Comparison of ENCODE assay signal across 14 cellular contexts in genomic region chr22:38071421-38072321, GRCh38. TPM values are rescaled to one million over a fixed set of nuclear protein-coding genes. Genes with fewer than 3 reads are reported as not detected.
"Had no signal": no experiment of that assay in that cellular context is flagged by ENCODE, and none has a peak within 500 bp of the region (broad histone marks: within the 10 kb centered on the region; RNA-seq: fewer than 3 reads in every experiment).

No MANE protein-coding gene starts in this region.

- H3K9me3 ChIP-seq: body of pancreas, ovary, stomach, transverse colon had no signal

- H3K27me3 ChIP-seq: body of pancreas, ovary, stomach, transverse colon had no signal

- H3K4me1 Mint-ChIP-seq: activated B cell treated with CpG ODN at 0.5 μM for 24 hours; activated CD4-positive, alpha-beta T cell treated with anti-CD3 and anti-CD28 coated beads, Interleukin-2, amount 10 ng/mL, durations not matched to agents 7 days and 5 days; activated naive CD4-positive, alpha-beta T cell treated with anti-CD3 and anti-CD28 coated beads, Interleukin-2, amount 10 ng/mL, durations not matched to agents 7 days and 5 days; T-helper 17 cell had no signal

- H3K9me3 Mint-ChIP-seq: activated B cell treated with CpG ODN at 0.5 μM for 24 hours; activated CD4-positive, alpha-beta T cell treated with anti-CD3 and anti-CD28 coated beads, Interleukin-2, amount 10 ng/mL, durations not matched to agents 7 days and 5 days; activated naive CD4-positive, alpha-beta T cell treated with anti-CD3 and anti-CD28 coated beads, Interleukin-2, amount 10 ng/mL, durations not matched to agents 7 days and 5 days; activated T-helper 2 cell treated with anti-CD3 and anti-CD28 coated beads, Interferon-gamma antibody, Interleukin-2, Interleukin-4, amounts not matched to agents 10 μg/mL and 5 μg/mL and 100 μg/mL, durations not matched to agents 14 hours and 24 hours and 36 hours had no signal

- H3K36me3 Mint-ChIP-seq: activated naive CD4-positive, alpha-beta T cell treated with anti-CD3 and anti-CD28 coated beads, Interleukin-2, amount 10 ng/mL, durations not matched to agents 7 days and 5 days had no signal

- H3K4me3 Mint-ChIP-seq: activated B cell treated with CpG ODN at 0.5 μM for 24 hours; activated CD4-positive, alpha-beta T cell treated with anti-CD3 and anti-CD28 coated beads, Interleukin-2, amount 10 ng/mL, durations not matched to agents 7 days and 5 days; activated naive CD4-positive, alpha-beta T cell treated with anti-CD3 and anti-CD28 coated beads, Interleukin-2, amount 10 ng/mL, durations not matched to agents 7 days and 5 days; T-helper 17 cell had no signal

- H3K4me3 ChIP-seq: body of pancreas, ovary, stomach, transverse colon had no signal

- H3K27ac Mint-ChIP-seq: activated B cell treated with CpG ODN at 0.5 μM for 24 hours; activated CD4-positive, alpha-beta T cell treated with anti-CD3 and anti-CD28 coated beads, Interleukin-2, amount 10 ng/mL, durations not matched to agents 7 days and 5 days; activated naive CD4-positive, alpha-beta T cell treated with anti-CD3 and anti-CD28 coated beads, Interleukin-2, amount 10 ng/mL, durations not matched to agents 7 days and 5 days; activated T-helper 2 cell treated with anti-CD3 and anti-CD28 coated beads, Interferon-gamma antibody, Interleukin-2, Interleukin-4, amounts not matched to agents 10 μg/mL and 5 μg/mL and 100 μg/mL, durations not matched to agents 14 hours and 24 hours and 36 hours; T-helper 17 cell had no signal

- H3K4me1 ChIP-seq: body of pancreas had no signal

- DNase-seq: activated B cell treated with CpG ODN at 0.5 μM for 24 hours; activated CD4-positive, alpha-beta T cell treated with anti-CD3 and anti-CD28 coated beads, Interleukin-2, amount 10 ng/mL, durations not matched to agents 7 days and 5 days; activated CD8-positive, alpha-beta memory T cell treated with anti-CD3 and anti-CD28 coated beads for 24 hours; activated naive CD4-positive, alpha-beta T cell treated with anti-CD3 and anti-CD28 coated beads, Interleukin-2, amount 10 ng/mL, durations not matched to agents 7 days and 5 days; body of pancreas; foreskin melanocyte; ovary; stimulated activated CD4-positive, alpha-beta T cell treated with anti-CD3 and anti-CD28 coated beads, Interleukin-4, amount 100 ng/mL, for 4 hours; stomach; T-helper 17 cell; transverse colon had no signal

- H3K27ac ChIP-seq: body of pancreas, ovary, transverse colon had no signal

- H3K27me3 Mint-ChIP-seq: activated B cell treated with CpG ODN at 0.5 μM for 24 hours; activated CD4-positive, alpha-beta T cell treated with anti-CD3 and anti-CD28 coated beads, Interleukin-2, amount 10 ng/mL, durations not matched to agents 7 days and 5 days; activated naive CD4-positive, alpha-beta T cell treated with anti-CD3 and anti-CD28 coated beads, Interleukin-2, amount 10 ng/mL, durations not matched to agents 7 days and 5 days; T-helper 17 cell had no signal

- ATAC-seq: body of pancreas, T-helper 17 cell had no signal

RNA-seq across cellular contexts. Expression of gene SLC16A8, which starts 12.3 kb away (rescaled TPM):
- total RNA-seq: activated B cell treated with CpG ODN at 0.5 μM for 24 hours; activated CD4-positive, alpha-beta T cell treated with anti-CD3 and anti-CD28 coated beads, Interleukin-2, amount 10 ng/mL, durations not matched to agents 7 days and 5 days; activated T-helper 2 cell treated with anti-CD3 and anti-CD28 coated beads, Interferon-gamma antibody, Interleukin-2, Interleukin-4, amounts not matched to agents 10 μg/mL and 5 μg/mL and 100 μg/mL, durations not matched to agents 14 hours and 24 hours and 36 hours; body of pancreas; stomach; T-helper 17 cell; transverse colon had no signal
- polyA plus RNA-seq: neural cell had no signal

RNA-seq across cellular contexts. Expression of gene BAIAP2L2, which starts 38.8 kb away (rescaled TPM):
- total RNA-seq: cerebellum had no signal
